1 cellular context compared by ENCODE assay signal in the genomic region with DNA sequence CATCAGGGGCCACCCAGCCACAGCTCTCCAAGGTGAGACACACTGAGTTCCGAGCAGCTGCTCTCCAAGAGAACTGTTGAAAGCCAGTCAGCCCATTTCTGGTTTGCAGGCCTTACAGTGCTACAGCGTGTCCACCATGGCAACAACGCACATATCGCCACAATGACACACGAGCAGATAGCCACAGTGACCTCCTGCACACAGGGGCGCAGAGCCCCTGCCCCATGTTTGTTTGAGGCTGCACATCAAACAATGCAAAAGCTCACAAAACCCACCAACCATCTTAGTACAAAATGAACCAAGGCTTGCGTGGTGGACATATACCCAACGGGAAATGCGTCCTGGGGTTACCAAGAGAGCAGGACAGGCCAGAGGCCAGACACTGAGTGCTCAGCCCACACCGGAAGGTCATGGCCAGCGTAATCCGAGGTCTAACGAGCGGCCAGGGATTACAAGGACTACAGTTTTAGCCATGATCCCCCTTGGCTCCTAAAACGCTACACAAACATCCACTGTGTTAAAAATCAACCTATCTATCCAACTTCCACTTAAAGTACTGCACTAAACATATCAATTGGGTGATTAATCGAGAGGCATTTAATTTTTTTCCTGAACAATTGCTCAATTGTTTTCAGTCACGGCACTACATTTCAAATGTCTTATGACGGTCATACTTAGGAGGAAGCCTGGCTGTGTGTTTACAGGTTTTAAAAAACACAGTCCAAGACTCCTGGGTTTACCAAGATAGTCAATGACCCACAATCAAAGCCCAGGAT.
TF ChIP-seq lines count a peak whose summit lies in the region.

No MANE protein-coding gene starts in this region.

TF ChIP-seq in IMR-90, 13 proteins besides CTCF, POLR2A, EP300 and RAD21:
- TF ChIP-seq, protein P1, sequence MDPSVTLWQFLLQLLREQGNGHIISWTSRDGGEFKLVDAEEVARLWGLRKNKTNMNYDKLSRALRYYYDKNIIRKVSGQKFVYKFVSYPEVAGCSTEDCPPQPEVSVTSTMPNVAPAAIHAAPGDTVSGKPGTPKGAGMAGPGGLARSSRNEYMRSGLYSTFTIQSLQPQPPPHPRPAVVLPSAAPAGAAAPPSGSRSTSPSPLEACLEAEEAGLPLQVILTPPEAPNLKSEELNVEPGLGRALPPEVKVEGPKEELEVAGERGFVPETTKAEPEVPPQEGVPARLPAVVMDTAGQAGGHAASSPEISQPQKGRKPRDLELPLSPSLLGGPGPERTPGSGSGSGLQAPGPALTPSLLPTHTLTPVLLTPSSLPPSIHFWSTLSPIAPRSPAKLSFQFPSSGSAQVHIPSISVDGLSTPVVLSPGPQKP (IDR thresholded peaks at IDR 0.05; ENCODE audit: borderline replicate concordance, low read depth, low read length), result no peak
- TF ChIP-seq MAZ (IDR thresholded peaks at IDR 0.05; ENCODE audit: borderline replicate concordance, low read depth, low read length) (no peak), USF2 (IDR thresholded peaks at IDR 0.05; ENCODE audit: low read depth, low read length) (no peak), SMC3 (IDR thresholded peaks at IDR 0.05; ENCODE audit: low read depth, low read length) (no peak), RCOR1 (IDR thresholded peaks at IDR 0.05; ENCODE audit: insufficient replicate concordance, low read length) (no peak), CEBPB (IDR thresholded peaks at IDR 0.05; ENCODE audit: low read depth, low read length) (no peak), BHLHE40 (IDR thresholded peaks at IDR 0.05; ENCODE audit: low read depth, low read length) (no peak), MXI1 (IDR thresholded peaks at IDR 0.05; ENCODE audit: borderline replicate concordance, low read depth, low read length) (no peak), MAFK (IDR thresholded peaks at IDR 0.05; ENCODE audit: low read depth, low read length) (no peak), FOS (IDR thresholded peaks at IDR 0.05; ENCODE audit: low read depth, low read length) (no peak), NFE2L2 (IDR thresholded peaks at IDR 0.05; ENCODE audit: low read depth, low read length) (no peak), CHD1 (IDR thresholded peaks at IDR 0.05; ENCODE audit: low read depth, low read length) (no peak), RFX5 (IDR thresholded peaks at IDR 0.05; ENCODE audit: low read depth, low read length) (no peak)
TF ChIP-seq in IMR-90: peak in this region for 0.
